Comparison of ENCODE assay signal across 6 cellular contexts in the genomic region with DNA sequence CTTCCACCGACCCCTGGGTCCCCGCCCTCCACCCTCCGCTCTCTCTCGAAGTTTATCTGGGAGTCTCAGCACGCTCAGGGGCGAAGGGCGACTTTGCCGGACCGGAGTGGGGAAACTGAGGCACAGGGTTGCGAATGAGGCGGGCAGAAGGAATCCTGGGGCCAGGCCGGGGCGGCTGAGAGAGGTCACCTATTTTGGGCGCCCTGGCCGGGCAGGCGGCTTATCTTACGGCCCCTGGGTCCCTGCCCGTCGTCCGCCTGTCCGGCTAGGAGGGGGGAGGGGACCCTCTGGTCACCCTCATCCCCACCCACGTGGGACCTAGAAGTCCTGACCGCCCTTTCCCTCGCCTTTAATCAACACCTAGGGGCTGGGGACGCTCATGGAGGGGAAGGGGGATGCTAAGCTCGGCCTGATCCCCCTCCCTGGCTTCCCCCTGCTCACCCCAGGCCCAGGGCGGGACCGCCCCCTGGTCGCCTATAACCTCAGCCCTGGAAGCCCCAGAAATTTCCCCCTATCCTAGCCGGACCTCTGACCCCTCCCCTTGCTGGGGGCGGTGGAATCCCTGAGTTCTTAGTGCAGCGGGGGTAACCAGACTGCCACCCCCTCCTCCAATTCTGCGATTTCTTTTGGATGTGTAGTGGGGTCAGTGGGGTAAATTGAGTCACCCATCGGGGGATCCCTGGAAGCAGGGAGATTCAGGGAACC. TPM values are rescaled to one million over a fixed set of nuclear protein-coding genes. Genes with fewer than 3 reads are reported as not detected.
DNase-seq lines count a peak whose midpoint lies in the region; ATAC-seq lines count a peak whose summit lies in the region.

No MANE protein-coding gene starts in this region.

- ATAC-seq in HG02642 (IDR thresholded peaks at IDR 0.05; ENCODE audit: poor library complexity, unreplicated experiment): no peak

- H3K9ac ChIP-seq in adipocyte (ENCODE audit: low read length) (peak overlapping the region; percentile 95), mucosa of rectum (ENCODE audit: low read depth in 1 of 2, low read length in 2 of 2) (peak overlapping the region; percentile 91 to 95)

- H3K9me3 ChIP-seq in adipocyte (ENCODE audit: control insufficient read depth, low read length): no peaks in the 10 kb centered on the region
- H3K9me3 ChIP-seq in mucosa of rectum (ENCODE audit: control insufficient read depth in 2 of 2, low read length in 2 of 2): no peaks in the 10 kb centered on the region

- peaks cover 15% of the 10 kb centered on the region for H3K36me3 ChIP-seq in adipocyte (ENCODE audit: control insufficient read depth, insufficient read depth, low read length, severe bottlenecking)
- H3K36me3 ChIP-seq in mucosa of rectum (ENCODE audit: control insufficient read depth in 2 of 2, insufficient read depth in 2 of 2, low read length in 2 of 2): peaks cover 13 to 18% of the 10 kb centered on the region in 2 donors

- no peak for DNase-seq in Jurkat, Clone E6-1 (ENCODE audit: low read depth, low spot score)
- DNase-seq in adipocyte (ENCODE audit: low read depth) (peak; percentile 57), NK-92 (lab: John Stamatoyannopoulos, UW; ENCODE audit: unreplicated experiment) (no peak), DMS 273 (lab: John Stamatoyannopoulos, UW; ENCODE audit: unreplicated experiment) (no peak)

- peaks cover 59% of the 10 kb centered on the region for H3K4me1 ChIP-seq in adipocyte (ENCODE audit: control insufficient read depth, insufficient read depth, low read length)
- peaks cover 38 to 46% of the 10 kb centered on the region in 2 donors for H3K4me1 ChIP-seq in mucosa of rectum (ENCODE audit: control insufficient read depth in 2 of 2, insufficient read depth in 2 of 2, low read length in 2 of 2)

- H3K4me3 ChIP-seq in Jurkat, Clone E6-1 (ENCODE audit: low read length): peak overlapping the region; percentile 59
- peak overlapping the region; percentile 87 for H3K4me3 ChIP-seq in adipocyte (ENCODE audit: low read length)
- peak overlapping the region; percentile 81 to 85 for H3K4me3 ChIP-seq in mucosa of rectum (ENCODE audit: low read length in 2 of 2)

- peak overlapping the region; percentile 88 to 89 for H3K27ac ChIP-seq in mucosa of rectum (ENCODE audit: low read depth in 2 of 2, low read length in 2 of 2)

- no peaks in the 10 kb centered on the region for H3K27me3 ChIP-seq in adipocyte (replicated peaks; ENCODE audit: control insufficient read depth, insufficient read depth, low read length)
- H3K27me3 ChIP-seq in mucosa of rectum (ENCODE audit: control insufficient read depth in 2 of 2, insufficient read depth in 2 of 2, low read length in 2 of 2): no peaks in the 10 kb centered on the region

RNA-seq across cellular contexts. Expression of gene TRIP10, which starts 0.6 kb away (rescaled TPM):
- polyA plus RNA-seq in Jurkat, Clone E6-1 (2012; ENCODE audit: insufficient read depth, insufficient read length): 5.0 TPM

RNA-seq across cellular contexts. Expression of gene GPR108, which starts 2.7 kb away (rescaled TPM):
- 78.2 TPM for polyA plus RNA-seq in Jurkat, Clone E6-1 (2012; ENCODE audit: insufficient read depth, insufficient read length)

RNA-seq across cellular contexts. Expression of gene C3, which starts 19.6 kb away (rescaled TPM):
- polyA plus RNA-seq in Jurkat, Clone E6-1 (2012; ENCODE audit: insufficient read depth, insufficient read length): not detected

RNA-seq across cellular contexts. Expression of gene SH2D3A, which starts 27.2 kb away (rescaled TPM):
- 15.7 TPM for polyA plus RNA-seq in Jurkat, Clone E6-1 (2012; ENCODE audit: insufficient read depth, insufficient read length)

RNA-seq across cellular contexts. Expression of gene VAV1, which starts 32.5 kb away (rescaled TPM):
- 91.5 TPM for polyA plus RNA-seq in Jurkat, Clone E6-1 (2012; ENCODE audit: insufficient read depth, insufficient read length)
